8 cellular contexts compared by ENCODE assay signal in the genomic region with DNA sequence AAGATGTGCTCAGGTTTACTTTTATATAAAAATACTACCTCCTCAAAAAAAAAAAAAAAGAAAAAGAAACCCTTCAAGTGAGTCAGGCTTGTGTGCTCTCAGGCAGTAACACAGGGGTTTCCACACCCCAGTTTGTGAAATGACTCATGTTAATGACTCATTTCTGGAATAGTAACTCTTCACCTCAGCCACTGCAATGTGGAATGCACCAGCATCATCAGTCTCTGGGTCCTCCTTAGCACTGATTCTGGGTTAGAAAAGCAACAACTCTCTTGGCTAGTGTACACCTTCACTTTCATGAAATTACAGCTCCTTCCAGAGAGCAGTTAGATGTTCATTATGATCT.
DNase-seq lines count a peak whose midpoint lies in the region; ATAC-seq, FAIRE-seq and TF ChIP-seq lines count a peak whose summit lies in the region.

No MANE protein-coding gene starts in this region.

- H3K9ac ChIP-seq in K562 (ENCODE audit: insufficient read depth in 1 of 2, low read depth in 2 of 2, low read length in 2 of 2) = no peak overlapping the region

- no peak for TF ChIP-seq POLR2A in K562 (conservative IDR thresholded peaks at IDR 0.05)

- no peak overlapping the region for H2AFZ ChIP-seq in K562 (ENCODE audit: low read depth, low read length)

- no peak for TF ChIP-seq RAD21 in K562 (CRISPR knock-in tag; conservative IDR thresholded peaks at IDR 0.05 in 1 of 2, IDR thresholded peaks at IDR 0.05 in 1 of 2)

- no peaks in the 10 kb centered on the region for H3K4me1 ChIP-seq in K562 (replicated peaks in 1 of 2; ENCODE audit: control insufficient read depth in 2 of 2, insufficient read depth in 2 of 2, low read length in 2 of 2)
- H3K4me1 ChIP-seq in HAP-1 = no peaks in the 10 kb centered on the region

- no peaks in the 10 kb centered on the region; a peak in 1 of 5 replicates for H3K27me3 ChIP-seq in K562 (ENCODE audit: control insufficient read depth in 2 of 2, insufficient read depth in 2 of 2, low read length in 2 of 2)
- H3K27me3 ChIP-seq in HAP-1 (ENCODE audit: low read depth) = no peaks in the 10 kb centered on the region

- BruUV-seq in K562 (replicated peaks; lab: Mats Ljungman, UMichigan) = no TSS peak

- H3K27ac ChIP-seq in K562 (ENCODE audit: extremely low read depth, low read depth, low read length) = no peak overlapping the region

- no peaks in the 10 kb centered on the region for H3K9me1 ChIP-seq in K562 (ENCODE audit: control insufficient read depth, insufficient read depth, low read length)

- FAIRE-seq in K562 (lab: Jason Lieb, UNC) = no peak

- intact Hi-C loops in K562 (cut with micrococcal nuclease) = no loop called here

- no peaks in the 10 kb centered on the region for H4K20me1 ChIP-seq in K562 (replicated peaks; ENCODE audit: control insufficient read depth, insufficient read depth, low read length)

- H3K36me3 ChIP-seq in K562 (ENCODE audit: control insufficient read depth, insufficient read depth, low read length) = no peaks in the 10 kb centered on the region
- H3K36me3 ChIP-seq in HAP-1 (replicated peaks) = no peaks in the 10 kb centered on the region

- no peak overlapping the region for H3K4me2 ChIP-seq in K562 (ENCODE audit: insufficient read depth, low read length)

- in situ Hi-C loops in K562 (cut with MboI) (no loop called here), HAP-1 (cut with MboI; ENCODE audit: low sequenced_read_pairs) (no loop called here)

- POLR2A ChIA-PET in K562 (lab: Yijun Ruan, JAX) = no interaction called here

- no peak for TF ChIP-seq CTCF in GM12864 (IDR thresholded peaks at IDR 0.05; ENCODE audit: low read depth, low read length, missing control alignments)
- TF ChIP-seq CTCF in K562 (IDR thresholded peaks at IDR 0.05 in 2 of 3, conservative IDR thresholded peaks at IDR 0.05 in 1 of 3; ENCODE audit: insufficient read depth in 2 of 3, low read depth in 1 of 3, low read length in 3 of 3) = no peak

- H3K79me2 ChIP-seq in K562 (ENCODE audit: control insufficient read depth, insufficient read depth, low read length) = no peaks in the 10 kb centered on the region

- TF ChIP-seq EP300 in K562 (IDR thresholded peaks at IDR 0.05; ENCODE audit: low read length) = no peak

- peak; percentile 93 for DNase-seq in GM12864 (ENCODE audit: low read depth)
- no peak for DNase-seq in K562 (ENCODE audit: extremely low read depth in 1 of 4, low spot score in 3 of 4)
- DNase-seq in stimulated activated CD8-positive, alpha-beta memory T cell treated with anti-CD3 and anti-CD28 coated beads, Interleukin-15, amount 100 ng/mL, for 48 hours (ENCODE audit: low read depth in 2 of 2) = peak; percentile 15 to 17
- DNase-seq in HAP-1 (ENCODE audit: low spot score in 2 of 2) = no peak
- no peak for DNase-seq in effector CD4-positive, alpha-beta T cell
- DNase-seq in NCI-H1105 (lab: John Stamatoyannopoulos, UW) = no peak

- ATAC-seq in GM21526 (IDR thresholded peaks at IDR 0.05; ENCODE audit: low FRiP score, unreplicated experiment) = peak; percentile 83
- peak; percentile 92 for ATAC-seq in HG03571 (IDR thresholded peaks at IDR 0.05; ENCODE audit: unreplicated experiment)
- ATAC-seq in K562 = no peak

- CTCF ChIA-PET in K562 (lab: Yijun Ruan, JAX; ENCODE audit: low intra/inter-chr PET ratio) = no interaction called here

- H3K9me3 ChIP-seq in K562 (replicated peaks; ENCODE audit: control insufficient read depth, insufficient read depth, low read depth, low read length) (no peaks in the 10 kb centered on the region), HAP-1 (no peaks in the 10 kb centered on the region)

- H3K4me3 ChIP-seq in GM12864 (ENCODE audit: low read depth, low read length) (no peak overlapping the region), K562 (no peak overlapping the region), HAP-1 (no peak overlapping the region)

TF ChIP-seq in K562, 482 proteins besides CTCF, POLR2A, EP300 and RAD21:
- TF ChIP-seq NFE2L1 (tag; IDR thresholded peaks at IDR 0.05; ENCODE audit: borderline replicate concordance, low read depth) = no peak
- TF ChIP-seq JUND (IDR thresholded peaks at IDR 0.05; ENCODE audit: borderline replicate concordance, low read depth, low read length) = peak; percentile 23; the same call in 1 of the 2 replicates
- no peak for TF ChIP-seq JUND (tag; IDR thresholded peaks at IDR 0.05; ENCODE audit: borderline replicate concordance, low read depth, low read length)
- TF ChIP-seq, protein P1, sequence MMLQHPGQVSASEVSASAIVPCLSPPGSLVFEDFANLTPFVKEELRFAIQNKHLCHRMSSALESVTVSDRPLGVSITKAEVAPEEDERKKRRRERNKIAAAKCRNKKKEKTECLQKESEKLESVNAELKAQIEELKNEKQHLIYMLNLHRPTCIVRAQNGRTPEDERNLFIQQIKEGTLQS (IDR thresholded peaks at IDR 0.05) = peak; percentile 46; the same call in 1 of the 2 replicates
- TF ChIP-seq, protein P1 (CRISPR knock-in tag; conservative IDR thresholded peaks at IDR 0.05) = no peak
- no peak for TF ChIP-seq PRMT5 (CRISPR knock-in tag; IDR thresholded peaks at IDR 0.05)
- no peak for TF ChIP-seq FOXK1 (CRISPR knock-in tag; IDR thresholded peaks at IDR 0.05; ENCODE audit: borderline replicate concordance)
- TF ChIP-seq EZH2 (IDR thresholded peaks at IDR 0.05; ENCODE audit: borderline replicate concordance, low read depth, low read length) = no peak
- TF ChIP-seq, protein P2, sequence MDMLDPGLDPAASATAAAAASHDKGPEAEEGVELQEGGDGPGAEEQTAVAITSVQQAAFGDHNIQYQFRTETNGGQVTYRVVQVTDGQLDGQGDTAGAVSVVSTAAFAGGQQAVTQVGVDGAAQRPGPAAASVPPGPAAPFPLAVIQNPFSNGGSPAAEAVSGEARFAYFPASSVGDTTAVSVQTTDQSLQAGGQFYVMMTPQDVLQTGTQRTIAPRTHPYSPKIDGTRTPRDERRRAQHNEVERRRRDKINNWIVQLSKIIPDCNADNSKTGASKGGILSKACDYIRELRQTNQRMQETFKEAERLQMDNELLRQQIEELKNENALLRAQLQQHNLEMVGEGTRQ (CRISPR knock-in tag; IDR thresholded peaks at IDR 0.05) = no peak
- TF ChIP-seq ILF3 (IDR thresholded peaks at IDR 0.05; ENCODE audit: borderline replicate concordance) = no peak
- TF ChIP-seq FOSL1 (tag; conservative IDR thresholded peaks at IDR 0.05) = peak; percentile 80

Comparison
In these comparisons a context has a peak if more than half of its experiments do, and no peak if none do; other contexts are left out.
1. DNase-seq: peak in GM12864 (single experiment) and stimulated activated CD8-positive, alpha-beta memory T cell treated with anti-CD3 and anti-CD28 coated beads, Interleukin-15, amount 100 ng/mL, for 48 hours (2 of 2); none in K562 (0 of 4), HAP-1 (0 of 2), effector CD4-positive, alpha-beta T cell (single experiment) and NCI-H1105 (single experiment).